In the genomic region with DNA sequence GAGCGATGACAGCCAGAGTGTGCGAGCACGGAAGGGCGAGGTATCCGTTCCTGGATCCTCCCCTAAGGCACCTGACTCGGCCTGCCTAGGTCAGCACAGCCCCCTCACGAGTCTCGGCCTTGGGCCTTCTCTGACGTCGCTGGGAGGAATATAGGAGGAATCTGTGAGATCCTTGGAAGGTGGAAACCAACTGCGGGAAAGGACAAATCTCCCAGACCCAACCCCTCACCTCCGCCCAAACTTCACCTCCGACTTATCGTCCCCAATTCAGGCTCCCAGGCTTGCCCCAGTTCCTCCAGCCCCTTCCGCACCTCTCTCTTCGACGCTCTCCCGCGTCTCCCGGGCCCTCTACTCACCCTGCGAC, we compare ENCODE assay signal across 8 cellular contexts. TPM values are rescaled to one million over a fixed set of nuclear protein-coding genes. Genes with fewer than 3 reads are reported as not detected.
DNase-seq lines count a peak whose midpoint lies in the region; ATAC-seq, FAIRE-seq and TF ChIP-seq lines count a peak whose summit lies in the region.

No MANE protein-coding gene starts in this region.

- POLR2A ChIA-PET in A549 (lab: Yijun Ruan, JAX): interaction anchor here (0.9 to 1.3 kb wide), 2 partner anchors 10 to 13 kb away, joined by 4 to 5 read pairs; no protein-coding TSS in a partner anchor

- peaks cover 23% of the 10 kb centered on the region for H3K4me1 Mint-ChIP-seq in activated T-cell treated with anti-CD3 and anti-CD28 coated beads, Interleukin-2, amount 50 U/mL, for 4 hours (ENCODE audit: low read depth)

- peaks cover 33% of the 10 kb centered on the region for H3K79me2 ChIP-seq in Loucy (ENCODE audit: insufficient read depth, low read length)
- peaks cover 25% of the 10 kb centered on the region for H3K79me2 ChIP-seq in fibroblast of lung (ENCODE audit: control insufficient read depth, insufficient read depth, low read length)

- H3K36me3 ChIP-seq in Loucy (ENCODE audit: insufficient read depth, low read length) (peaks cover 5% of the 10 kb centered on the region; the same call in 1 of the 2 replicates), fibroblast of lung (ENCODE audit: control insufficient read depth, insufficient read depth, low read length) (peaks cover 18% of the 10 kb centered on the region), neuron (ENCODE audit: insufficient read depth, low read length) (peaks cover 34% of the 10 kb centered on the region)

- no peak for TF ChIP-seq RAD21 in A549 (conservative IDR thresholded peaks at IDR 0.05 in 1 of 2, IDR thresholded peaks at IDR 0.05 in 1 of 2)

- H3K9me2 ChIP-seq in Loucy (replicated peaks; ENCODE audit: low read depth, low read length): no peaks in the 10 kb centered on the region

- FAIRE-seq in A549 (lab: Jason Lieb, UNC): no peak

- no peak for TF ChIP-seq POLR2A in A549 (IDR thresholded peaks at IDR 0.05; ENCODE audit: low read length)

- H3K9ac ChIP-seq in Loucy (ENCODE audit: low read depth, low read length, poor library complexity, severe bottlenecking) (peak overlapping the region; percentile 98), fibroblast of lung (ENCODE audit: insufficient read depth, low read length) (peak overlapping the region; percentile 95)

- H3K4me3 Mint-ChIP-seq in activated T-cell treated with anti-CD3 and anti-CD28 coated beads, Interleukin-2, amount 50 U/mL, for 4 hours: peak overlapping the region; percentile 96

- TF ChIP-seq CTCF in A549 (IDR thresholded peaks at IDR 0.05) (no peak), Loucy (conservative IDR thresholded peaks at IDR 0.05; ENCODE audit: low read length) (no peak), fibroblast of lung (conservative IDR thresholded peaks at IDR 0.05 in 1 of 2, IDR thresholded peaks at IDR 0.05 in 1 of 2; ENCODE audit: low read depth in 1 of 2, low read length in 2 of 2) (no peak)

- CTCF ChIA-PET in A549 (lab: Yijun Ruan, JAX): interaction anchor here (0.6 to 6.2 kb wide), 3 partner anchors 12 to 48 kb away, joined by 3 to 48 read pairs (median 10); no protein-coding TSS in a partner anchor

- H3K4me2 ChIP-seq in A549 (peak overlapping the region; percentile 98), Loucy (ENCODE audit: low read depth, low read length, poor library complexity, severe bottlenecking) (peak overlapping the region; percentile 99), fibroblast of lung (ENCODE audit: extremely low read depth, insufficient read depth, low read length) (peak overlapping the region; percentile 98)

- WGBS in A549 (ENCODE audit: missing lambda C conversion rate): 1% methylated on average over 21 of the region's 21 CpGs

- H3K9me3 Mint-ChIP-seq in activated T-cell treated with anti-CD3 and anti-CD28 coated beads, Interleukin-2, amount 50 U/mL, for 4 hours: no peaks in the 10 kb centered on the region

- H3K4me3 ChIP-seq in A549 (peak overlapping the region; percentile 91), Loucy (ENCODE audit: low read length, poor library complexity, severe bottlenecking) (peak overlapping the region; percentile 98), fibroblast of lung (replicated peaks in 1 of 4; ENCODE audit: control extremely low read depth in 1 of 4, insufficient read depth in 1 of 4, low read depth in 3 of 4, low read length in 4 of 4) (peak overlapping the region; percentile 94 to 100 (median 98)), neuron (ENCODE audit: low read length) (peak overlapping the region; percentile 83)

- H3K27me3 ChIP-seq in Loucy (ENCODE audit: insufficient read depth, low read length, poor library complexity, severe bottlenecking): peaks cover 4% of the 10 kb centered on the region
- H3K27me3 ChIP-seq in fibroblast of lung (ENCODE audit: control insufficient read depth, insufficient read depth, low read length): no peaks in the 10 kb centered on the region
- no peaks in the 10 kb centered on the region for H3K27me3 ChIP-seq in neuron (ENCODE audit: insufficient read depth, low read length)

- DNase-seq in A549 (ENCODE audit: low read depth in 1 of 2, low spot score in 1 of 2) (peak; percentile 33 to 39), fibroblast of lung (ENCODE audit: low read depth in 2 of 2) (peak; percentile 17 to 41), hippocampal formation (lab: John Stamatoyannopoulos, UW) (no peak), SW 1271 (lab: John Stamatoyannopoulos, UW) (no peak)
- no peak for DNase-seq in activated T-cell treated with anti-CD3 and anti-CD28 coated beads, Interleukin-2, amount 50 U/mL, for 4 hours

- H4K20me1 ChIP-seq in Loucy (ENCODE audit: insufficient read depth, low read length, poor library complexity, severe bottlenecking) (peaks cover 11% of the 10 kb centered on the region), fibroblast of lung (ENCODE audit: control insufficient read depth, extremely low read depth, insufficient read depth, low read length) (no peaks in the 10 kb centered on the region)

- H3F3A ChIP-seq in Loucy (ENCODE audit: low read depth): no peaks in the 10 kb centered on the region

- H3K27ac ChIP-seq in A549 (peak overlapping the region; percentile 94), fibroblast of lung (ENCODE audit: insufficient read depth, low read length) (peak overlapping the region; percentile 91)

- ATAC-seq in A549: peak; percentile 37 to 62; a peak in 5 of 6 replicates
- peak; percentile 18 for ATAC-seq in GM19438 (IDR thresholded peaks at IDR 0.05; ENCODE audit: low read depth, unreplicated experiment)
- peak; percentile 50 to 55 for ATAC-seq in activated T-cell treated with anti-CD3 and anti-CD28 coated beads, Interleukin-2, amount 50 U/mL, for 4 hours

- peaks cover 5% of the 10 kb centered on the region for H3K36me3 Mint-ChIP-seq in activated T-cell treated with anti-CD3 and anti-CD28 coated beads, Interleukin-2, amount 50 U/mL, for 4 hours (ENCODE audit: insufficient read depth)

- H2AFZ ChIP-seq in Loucy (ENCODE audit: low read length) (peak overlapping the region; percentile 75), fibroblast of lung (ENCODE audit: low read length) (peak overlapping the region; percentile 69), neuron (ENCODE audit: low read depth, low read length) (no peak overlapping the region)

- peaks cover 11% of the 10 kb centered on the region for H3K4me1 ChIP-seq in A549
- H3K4me1 ChIP-seq in Loucy (ENCODE audit: insufficient read depth, low read length, poor library complexity, severe bottlenecking): peaks cover 38% of the 10 kb centered on the region
- H3K4me1 ChIP-seq in fibroblast of lung (ENCODE audit: control insufficient read depth, extremely low read depth, insufficient read depth, low read length): peaks cover 4% of the 10 kb centered on the region
- peaks cover 21% of the 10 kb centered on the region for H3K4me1 ChIP-seq in neuron (ENCODE audit: insufficient read depth, low read length)

- no peaks in the 10 kb centered on the region for H3K27me3 Mint-ChIP-seq in activated T-cell treated with anti-CD3 and anti-CD28 coated beads, Interleukin-2, amount 50 U/mL, for 4 hours (ENCODE audit: low read depth)

- H3K9me3 ChIP-seq in A549 (no peaks in the 10 kb centered on the region), Loucy (ENCODE audit: insufficient read depth, low read depth, low read length) (no peaks in the 10 kb centered on the region), fibroblast of lung (ENCODE audit: control insufficient read depth, insufficient read depth, low read depth, low read length) (no peaks in the 10 kb centered on the region), neuron (ENCODE audit: low read length) (no peaks in the 10 kb centered on the region)

- no peak for TF ChIP-seq EP300 in A549 (IDR thresholded peaks at IDR 0.05)

RNA-seq across cellular contexts. Expression of a gene that starts 0.5 kb away (rescaled TPM):
- 118 and 119 TPM in 2 replicates for polyA plus RNA-seq in A549 (2011; rRNA removed)
- 113 and 155 TPM in 2 replicates for polyA plus RNA-seq in A549 (2012; cell fraction: cytosol; rRNA removed)
- polyA plus RNA-seq in A549 (2012; cell fraction: nucleus; rRNA removed): 79.0 and 114 TPM in 2 replicates
- polyA plus RNA-seq in A549 (2017; fragmentation: RNase III; extraction: RNeasy Plus Mini Kit Qiagen cat#74134 plus additional on column Dnase treatment): 99.4 to 111 TPM (median 109 TPM) in 3 replicates
- polyA minus RNA-seq in A549 (2011; rRNA and poly(A)+ RNA removed): 121 and 133 TPM in 2 replicates
- 100 to 1,000 TPM; 121 to 124 (median 123) TPM for total RNA-seq in activated T-cell treated with anti-CD3 and anti-CD28 coated beads, Interleukin-2, amount 50 U/mL, for 4 hours
- total RNA-seq in fibroblast of lung: 81.4 and 84.7 TPM in 2 replicates
- 125 and 136 TPM in 2 replicates for polyA plus RNA-seq in fibroblast of lung
- 82.6 and 100 TPM in 2 replicates for polyA plus RNA-seq in fibroblast of lung (2012)
- 159 and 219 TPM in 2 replicates for polyA minus RNA-seq in fibroblast of lung (ENCODE audit: low replicate concordance)

RNA-seq across cellular contexts. Expression of a gene that starts 4.3 kb away (rescaled TPM):
- polyA plus RNA-seq in A549 (2011; rRNA removed) (0.16 and 0.19 TPM in 2 replicates), A549 (2017; fragmentation: RNase III; extraction: RNeasy Plus Mini Kit Qiagen cat#74134 plus additional on column Dnase treatment) (0.12 to 0.21 TPM (median 0.12 TPM) in 3 replicates), fibroblast of lung (16.3 and 42.8 TPM in 2 replicates)
- polyA plus RNA-seq in A549 (2012; cell fraction: cytosol; rRNA removed): 0.11 and 0.14 TPM in 2 replicates
- polyA plus RNA-seq in A549 (2012; cell fraction: nucleus; rRNA removed): 0.06 and 0.10 TPM in 2 replicates
- polyA minus RNA-seq in A549 (2011; rRNA and poly(A)+ RNA removed): not detected in 2 replicates
- total RNA-seq in activated T-cell treated with anti-CD3 and anti-CD28 coated beads, Interleukin-2, amount 50 U/mL, for 4 hours: under 1 TPM; 0.38 to 0.58 (median 0.40) TPM
- 32.0 and 36.5 TPM in 2 replicates for total RNA-seq in fibroblast of lung
- 18.4 and 38.7 TPM in 2 replicates for polyA plus RNA-seq in fibroblast of lung (2012)
- 8.1 TPM in 1 of 2 replicates, not detected in the other for polyA minus RNA-seq in fibroblast of lung (ENCODE audit: low replicate concordance)

RNA-seq across cellular contexts. Expression of a gene that starts 10.8 kb away (rescaled TPM):
- polyA plus RNA-seq in A549 (2011; rRNA removed) (not detected in 2 replicates), A549 (2017; fragmentation: RNase III; extraction: RNeasy Plus Mini Kit Qiagen cat#74134 plus additional on column Dnase treatment) (not detected in 3 replicates), fibroblast of lung (0.08 TPM in 1 of 2 replicates, not detected in the other)
- not detected in 2 replicates for polyA plus RNA-seq in A549 (2012; cell fraction: cytosol; rRNA removed)
- polyA plus RNA-seq in A549 (2012; cell fraction: nucleus; rRNA removed): not detected in 2 replicates
- not detected in 2 replicates for polyA minus RNA-seq in A549 (2011; rRNA and poly(A)+ RNA removed)
- not detected for total RNA-seq in activated T-cell treated with anti-CD3 and anti-CD28 coated beads, Interleukin-2, amount 50 U/mL, for 4 hours
- not detected in 2 replicates for total RNA-seq in fibroblast of lung
- polyA plus RNA-seq in fibroblast of lung (2012): 0.14 TPM in 1 of 2 replicates, not detected in the other
- not detected in 2 replicates for polyA minus RNA-seq in fibroblast of lung (ENCODE audit: low replicate concordance)

RNA-seq across cellular contexts. Expression of a gene that starts 14.0 kb away (rescaled TPM):
- polyA plus RNA-seq in A549 (2011; rRNA removed): 1.3 and 1.4 TPM in 2 replicates
- 0.49 and 0.66 TPM in 2 replicates for polyA plus RNA-seq in A549 (2012; cell fraction: cytosol; rRNA removed)
- polyA plus RNA-seq in A549 (2012; cell fraction: nucleus; rRNA removed): 0.85 and 2.1 TPM in 2 replicates
- 0.28 to 0.59 TPM (median 0.48 TPM) in 3 replicates for polyA plus RNA-seq in A549 (2017; fragmentation: RNase III; extraction: RNeasy Plus Mini Kit Qiagen cat#74134 plus additional on column Dnase treatment)
- polyA minus RNA-seq in A549 (2011; rRNA and poly(A)+ RNA removed): 1.4 and 1.8 TPM in 2 replicates
- total RNA-seq in activated T-cell treated with anti-CD3 and anti-CD28 coated beads, Interleukin-2, amount 50 U/mL, for 4 hours: 1 to 10 TPM; 2.0 to 2.3 (median 2.3) TPM
- 5.1 and 10.4 TPM in 2 replicates for total RNA-seq in fibroblast of lung
- 15.3 and 15.4 TPM in 2 replicates for polyA plus RNA-seq in fibroblast of lung
- 7.6 and 7.9 TPM in 2 replicates for polyA plus RNA-seq in fibroblast of lung (2012)
- 14.0 and 16.7 TPM in 2 replicates for polyA minus RNA-seq in fibroblast of lung (ENCODE audit: low replicate concordance)

RNA-seq across cellular contexts. Expression of a gene that starts 25.3 kb away (rescaled TPM):
- polyA plus RNA-seq in A549 (2011; rRNA removed) (72.6 and 95.7 TPM in 2 replicates), A549 (2017; fragmentation: RNase III; extraction: RNeasy Plus Mini Kit Qiagen cat#74134 plus additional on column Dnase treatment) (113 to 114 TPM (median 113 TPM) in 3 replicates), fibroblast of lung (74.1 and 82.2 TPM in 2 replicates)
- polyA plus RNA-seq in A549 (2012; cell fraction: cytosol; rRNA removed): 78.0 and 87.7 TPM in 2 replicates
- 44.1 and 76.7 TPM in 2 replicates for polyA plus RNA-seq in A549 (2012; cell fraction: nucleus; rRNA removed)
- 25.5 and 25.9 TPM in 2 replicates for polyA minus RNA-seq in A549 (2011; rRNA and poly(A)+ RNA removed)
- 10 to 100 TPM; 76.1 to 80.5 (median 79.4) TPM for total RNA-seq in activated T-cell treated with anti-CD3 and anti-CD28 coated beads, Interleukin-2, amount 50 U/mL, for 4 hours
- total RNA-seq in fibroblast of lung: 53.7 and 54.7 TPM in 2 replicates
- 101 and 111 TPM in 2 replicates for polyA plus RNA-seq in fibroblast of lung (2012)
- 2.7 and 21.9 TPM in 2 replicates for polyA minus RNA-seq in fibroblast of lung (ENCODE audit: low replicate concordance)

Comparison
In these comparisons a context has a peak if more than half of its experiments do, and no peak if none do; other contexts are left out.
1. DNase-seq: peak in A549 (2 of 2) and fibroblast of lung (2 of 2); none in activated T-cell treated with anti-CD3 and anti-CD28 coated beads, Interleukin-2, amount 50 U/mL, for 4 hours (single experiment), hippocampal formation (0 of 2) and SW 1271 (0 of 2).
2. RNA of a gene that starts 4.3 kb away (total RNA-seq): 32.0 to 36.5 TPM in fibroblast of lung; 0.38 to 0.58 TPM in activated T-cell treated with anti-CD3 and anti-CD28 coated beads, Interleukin-2, amount 50 U/mL, for 4 hours; every median in the first group is over 10 times any median in the second.
3. Peak in every context shown above with its lines, with median percentiles within 50 percentile points of each other: ATAC-seq, H3K4me2 ChIP-seq and H3K4me3 ChIP-seq.